ENCODE assay signal across 12 cellular contexts in the genomic region with DNA sequence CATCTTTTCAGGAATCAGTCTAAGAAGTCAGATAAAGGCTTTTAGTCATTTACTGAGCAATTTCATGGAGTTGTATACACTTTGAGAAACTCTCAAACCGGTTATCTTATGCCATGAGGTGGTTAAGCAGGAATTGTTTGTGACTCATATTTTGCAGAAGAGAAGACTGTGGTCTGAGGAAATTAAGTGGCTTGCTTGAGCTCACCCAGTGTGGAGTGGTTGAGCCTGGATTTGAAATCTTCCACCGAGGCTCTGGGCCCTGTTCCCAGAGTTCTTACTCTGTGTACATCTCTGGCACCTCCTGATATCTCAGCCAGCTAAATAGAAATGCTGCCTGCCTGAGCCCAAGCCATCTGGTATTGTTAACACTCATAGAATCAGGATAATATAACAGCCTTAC. TPM values are rescaled to one million over a fixed set of nuclear protein-coding genes. Genes with fewer than 3 reads are reported as not detected.
DNase-seq lines count a peak whose midpoint lies in the region; ATAC-seq lines count a peak whose summit lies in the region.
"Had no signal": no experiment of that assay in that cellular context is flagged by ENCODE, and none has a peak within 500 bp of the region (broad histone marks: within the 10 kb centered on the region; RNA-seq: fewer than 3 reads in every experiment).

No MANE protein-coding gene starts in this region.

- H3K27ac ChIP-seq in epithelial cell of prostate (peak overlapping the region; percentile 61), trophoblast cell (ENCODE audit: low read depth, low read length) (peak overlapping the region; percentile 67)
- H3K27ac ChIP-seq: tibial artery had no signal

- no peak overlapping the region for H3K4me2 ChIP-seq in trophoblast cell (ENCODE audit: low read length)

- H3K79me2 ChIP-seq in trophoblast cell (ENCODE audit: control insufficient read depth, insufficient read depth, low read length, poor library complexity), result no peaks in the 10 kb centered on the region

- no peaks in the 10 kb centered on the region for H3K27me3 ChIP-seq in trophoblast cell (ENCODE audit: insufficient read depth, low read length)
- H3K27me3 ChIP-seq: tibial artery had no signal

- H2BK120ac ChIP-seq in trophoblast cell (ENCODE audit: insufficient read depth, low read length, poor library complexity), result no peak overlapping the region

- H3K23ac ChIP-seq in trophoblast cell (ENCODE audit: low read length), result no peak overlapping the region

- no peak overlapping the region for H2AFZ ChIP-seq in trophoblast cell (ENCODE audit: insufficient read depth, low read length, poor library complexity)

- H3K79me1 ChIP-seq in trophoblast cell (ENCODE audit: low read length), result peaks cover 7% of the 10 kb centered on the region

- no peak for ATAC-seq in HG02970 (IDR thresholded peaks at IDR 0.05; ENCODE audit: low FRiP score, unreplicated experiment)
- ATAC-seq in HG02798 (IDR thresholded peaks at IDR 0.05; ENCODE audit: poor library complexity, unreplicated experiment), result no peak
- ATAC-seq: sciatic nerve had no signal

- no peak overlapping the region for H3K9ac ChIP-seq in trophoblast cell (ENCODE audit: low read length)

- H3K36me3 ChIP-seq in trophoblast cell (ENCODE audit: control insufficient read depth in 1 of 2, insufficient read depth in 2 of 2, low read length in 2 of 2), result no peaks in the 10 kb centered on the region
- H3K36me3 ChIP-seq: tibial artery had no signal

- H4K8ac ChIP-seq in trophoblast cell (ENCODE audit: low read depth, low read length), result no peak overlapping the region

- no peak overlapping the region for H3K4ac ChIP-seq in trophoblast cell (ENCODE audit: low read depth, low read length)

- no peak overlapping the region for H4K12ac ChIP-seq in trophoblast cell (ENCODE audit: low read depth, low read length)

- DNase-seq in EH (ENCODE audit: low read depth) (peak; percentile 94), NCI-H1694 (lab: John Stamatoyannopoulos, UW) (peak; percentile 21), epithelial cell of prostate (ENCODE audit: low read depth, low spot score) (peak; percentile 84), trophoblast cell (peak; percentile 48 to 84), SHP77 treated with DMSO at 0.1 percent for 48 hours (lab: John Stamatoyannopoulos, UW) (no peak), GM19240 (ENCODE audit: insufficient read length, low spot score) (no peak)
- DNase-seq: activated CD4-positive, CD25-positive, alpha-beta regulatory T cell treated with anti-CD3 and anti-CD28 coated beads, Interleukin-2, amount 50 U/mL, for 72 hours; NCI-H2227 treated with DMSO at 0.1 percent for 48 hours; tibial artery had no signal

- H3K18ac ChIP-seq in trophoblast cell (ENCODE audit: low read length), result no peak overlapping the region

- peaks cover 5 to 6% of the 10 kb centered on the region in 2 experiments for H3K4me1 ChIP-seq in trophoblast cell (ENCODE audit: control insufficient read depth in 1 of 2, insufficient read depth in 2 of 2, low read length in 2 of 2)
- H3K4me1 ChIP-seq: tibial artery had no signal

- WGBS in trophoblast cell (ENCODE audit: extremely low coverage, insufficient coverage, insufficient read length), result no CpG with 5 or more reads among the region's 2 CpGs

- H3K14ac ChIP-seq in trophoblast cell (ENCODE audit: low read length), result no peak overlapping the region

- H2AK5ac ChIP-seq in trophoblast cell (ENCODE audit: low read length), result no peak overlapping the region

- no peaks in the 10 kb centered on the region for H3K9me3 ChIP-seq in trophoblast cell (ENCODE audit: insufficient read depth, low read depth, low read length)
- H3K9me3 ChIP-seq: tibial artery had no signal

- H4K91ac ChIP-seq in trophoblast cell (ENCODE audit: low read depth, low read length), result no peak overlapping the region

- H3K4me3 ChIP-seq in trophoblast cell (ENCODE audit: low read depth, low read length), result no peak overlapping the region
- H3K4me3 ChIP-seq: tibial artery had no signal

- H2BK12ac ChIP-seq in trophoblast cell (ENCODE audit: low read length), result no peak overlapping the region

- no peak overlapping the region for H2BK5ac ChIP-seq in trophoblast cell (ENCODE audit: low read depth, low read length, poor library complexity)

RNA-seq across cellular contexts. Expression of a gene that starts 37.8 kb away (rescaled TPM):
- polyA plus RNA-seq in trophoblast cell (2013), result 17.5 and 18.7 TPM in 2 replicates

Comparison
In these comparisons a context has a peak if more than half of its experiments do, and no peak if none do; other contexts are left out.
1. DNase-seq: peak in EH (single experiment), NCI-H1694 (single experiment), epithelial cell of prostate (single experiment) and trophoblast cell (2 of 2); none in SHP77 treated with DMSO at 0.1 percent for 48 hours (single experiment) and GM19240 (single experiment).